Comparison of ENCODE assay signal across 1 cellular context in the genomic region with DNA sequence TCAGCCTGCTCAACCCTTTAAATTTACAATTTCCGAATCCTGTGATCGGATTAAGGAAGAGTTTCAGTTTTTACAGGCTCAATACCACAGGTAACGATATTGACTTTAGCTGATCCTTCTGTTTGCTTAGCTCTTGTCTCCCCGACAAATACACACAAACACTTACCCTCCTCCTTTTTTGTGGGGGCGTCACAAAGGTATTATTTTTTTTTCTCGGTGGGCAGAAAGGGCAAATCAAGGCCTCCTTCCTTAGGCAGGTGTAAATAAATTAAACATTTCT.
TF ChIP-seq lines count a peak whose summit lies in the region.

No MANE protein-coding gene starts in this region.

TF ChIP-seq in IMR-90, 13 proteins besides CTCF, POLR2A, EP300 and RAD21 (continued from another document):
- TF ChIP-seq, protein P1, sequence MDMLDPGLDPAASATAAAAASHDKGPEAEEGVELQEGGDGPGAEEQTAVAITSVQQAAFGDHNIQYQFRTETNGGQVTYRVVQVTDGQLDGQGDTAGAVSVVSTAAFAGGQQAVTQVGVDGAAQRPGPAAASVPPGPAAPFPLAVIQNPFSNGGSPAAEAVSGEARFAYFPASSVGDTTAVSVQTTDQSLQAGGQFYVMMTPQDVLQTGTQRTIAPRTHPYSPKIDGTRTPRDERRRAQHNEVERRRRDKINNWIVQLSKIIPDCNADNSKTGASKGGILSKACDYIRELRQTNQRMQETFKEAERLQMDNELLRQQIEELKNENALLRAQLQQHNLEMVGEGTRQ (IDR thresholded peaks at IDR 0.05; ENCODE audit: low read depth, low read length) = no peak
- no peak for TF ChIP-seq NFE2L2 (IDR thresholded peaks at IDR 0.05; ENCODE audit: low read depth, low read length)
